In genomic region chr16:84603115-84603816, GRCh38 we compare ENCODE assay signal across 1 cellular context.
A peak's percentile ranks its signal among the peaks of the same experiment; 100 is the strongest.
TF ChIP-seq lines count a peak whose summit lies in the region.

No MANE protein-coding gene starts in this region.

TF ChIP-seq in IMR-90, 13 proteins besides CTCF, POLR2A, EP300 and RAD21:
- TF ChIP-seq USF2 (IDR thresholded peaks at IDR 0.05; ENCODE audit: low read depth, low read length) = peak; percentile 76
- no peak for TF ChIP-seq BHLHE40 (IDR thresholded peaks at IDR 0.05; ENCODE audit: low read depth, low read length)
- no peak for TF ChIP-seq SMC3 (IDR thresholded peaks at IDR 0.05; ENCODE audit: low read depth, low read length)
- TF ChIP-seq, protein P1, sequence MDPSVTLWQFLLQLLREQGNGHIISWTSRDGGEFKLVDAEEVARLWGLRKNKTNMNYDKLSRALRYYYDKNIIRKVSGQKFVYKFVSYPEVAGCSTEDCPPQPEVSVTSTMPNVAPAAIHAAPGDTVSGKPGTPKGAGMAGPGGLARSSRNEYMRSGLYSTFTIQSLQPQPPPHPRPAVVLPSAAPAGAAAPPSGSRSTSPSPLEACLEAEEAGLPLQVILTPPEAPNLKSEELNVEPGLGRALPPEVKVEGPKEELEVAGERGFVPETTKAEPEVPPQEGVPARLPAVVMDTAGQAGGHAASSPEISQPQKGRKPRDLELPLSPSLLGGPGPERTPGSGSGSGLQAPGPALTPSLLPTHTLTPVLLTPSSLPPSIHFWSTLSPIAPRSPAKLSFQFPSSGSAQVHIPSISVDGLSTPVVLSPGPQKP (IDR thresholded peaks at IDR 0.05; ENCODE audit: borderline replicate concordance, low read depth, low read length) = no peak
- TF ChIP-seq RCOR1 (IDR thresholded peaks at IDR 0.05; ENCODE audit: insufficient replicate concordance, low read length) = no peak
- TF ChIP-seq NFE2L2 (IDR thresholded peaks at IDR 0.05; ENCODE audit: low read depth, low read length) = peak; percentile 72; the same call in 1 of the 2 replicates
- TF ChIP-seq FOS (IDR thresholded peaks at IDR 0.05; ENCODE audit: low read depth, low read length) = peak; percentile 96
- no peak for TF ChIP-seq CHD1 (IDR thresholded peaks at IDR 0.05; ENCODE audit: low read depth, low read length)
- TF ChIP-seq MXI1 (IDR thresholded peaks at IDR 0.05; ENCODE audit: borderline replicate concordance, low read depth, low read length) = peak; percentile 78
- TF ChIP-seq CEBPB (IDR thresholded peaks at IDR 0.05; ENCODE audit: low read depth, low read length) = peak; percentile 96
- 0 out of 2 replicates have a peak, but pooled peaks have one; percentile 27 for TF ChIP-seq MAFK (IDR thresholded peaks at IDR 0.05; ENCODE audit: low read depth, low read length)
- no peak for TF ChIP-seq RFX5 (IDR thresholded peaks at IDR 0.05; ENCODE audit: low read depth, low read length)
- peak; percentile 88 for TF ChIP-seq MAZ (IDR thresholded peaks at IDR 0.05; ENCODE audit: borderline replicate concordance, low read depth, low read length)
